Comparison of ENCODE assay signal across 8 cellular contexts in the genomic region with DNA sequence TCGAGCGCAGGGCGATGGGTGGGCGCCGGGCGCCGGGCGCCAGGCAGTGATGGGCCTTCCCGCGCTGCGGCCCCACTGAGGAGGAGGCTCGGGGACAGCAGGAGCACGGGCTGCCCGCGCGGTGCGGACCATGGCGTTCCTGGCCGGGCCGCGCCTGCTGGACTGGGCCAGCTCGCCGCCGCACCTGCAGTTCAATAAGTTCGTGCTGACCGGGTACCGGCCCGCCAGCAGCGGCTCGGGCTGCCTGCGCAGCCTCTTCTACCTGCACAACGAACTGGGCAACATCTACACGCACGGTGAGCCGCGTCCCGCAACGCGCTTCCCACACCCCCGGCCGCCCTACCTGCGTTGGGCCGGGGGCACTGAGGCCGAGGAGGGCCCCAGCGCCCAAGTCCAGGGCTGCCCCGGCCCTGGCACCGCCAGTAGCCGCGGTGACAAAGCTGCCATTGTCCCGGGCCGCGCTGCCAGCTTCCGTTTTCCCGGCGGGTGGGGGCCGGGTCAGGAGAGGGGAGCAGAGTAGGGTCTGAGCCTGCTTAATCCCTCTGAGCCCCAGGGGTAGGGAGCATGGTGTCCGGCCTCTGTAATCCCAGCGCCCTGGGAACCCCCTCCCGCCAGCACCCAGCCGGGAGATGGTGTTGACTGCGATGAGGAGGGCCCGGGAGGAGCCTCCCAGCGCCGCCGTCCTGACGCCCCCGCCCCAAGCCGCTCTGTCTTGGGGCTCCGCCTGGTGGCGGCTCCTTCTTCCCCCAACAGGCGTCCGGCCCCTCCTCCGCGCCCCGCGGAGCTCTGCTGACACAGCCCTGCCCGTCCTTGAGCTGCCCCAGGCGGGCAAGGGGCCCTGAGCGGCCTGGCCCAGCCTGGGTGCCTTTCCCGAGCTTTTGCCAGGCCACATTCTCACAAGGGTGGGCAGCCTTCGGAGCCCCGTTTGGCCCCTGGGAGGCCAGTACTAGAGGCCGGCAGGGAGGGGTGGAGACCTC. TPM values are rescaled to one million over a fixed set of nuclear protein-coding genes. Genes with fewer than 3 reads are reported as not detected.
DNase-seq lines count a peak whose midpoint lies in the region; ATAC-seq and TF ChIP-seq lines count a peak whose summit lies in the region.

No MANE protein-coding gene starts in this region.

- peak overlapping the region; percentile 80 for H3K27ac ChIP-seq in HEK293 (ENCODE audit: extremely low read depth, low read depth, low read length)
- H3K27ac ChIP-seq in coronary artery: peak overlapping the region in 1 of 2 donors; percentile 55
- peak overlapping the region; percentile 13 to 63 for H3K27ac ChIP-seq in left lung

- ATAC-seq in left lung (peak; percentile 70), HG03097 (IDR thresholded peaks at IDR 0.05; ENCODE audit: low FRiP score, unreplicated experiment) (no peak)

- peaks cover 9% of the 10 kb centered on the region for H3K36me3 ChIP-seq in GM06990 (ENCODE audit: control insufficient read depth, insufficient read depth, low read length)
- H3K36me3 ChIP-seq in HEK293 (ENCODE audit: control insufficient read depth in 2 of 2, insufficient read depth in 1 of 2, low read length in 2 of 2): peaks cover 0 to 40% of the 10 kb centered on the region in 2 experiments; a peak in 1 of 3 replicates
- H3K36me3 ChIP-seq in left lung: peaks cover 0 to 9% of the 10 kb centered on the region in 2 donors

- H3K27me3 ChIP-seq in GM06990 (replicated peaks; ENCODE audit: control insufficient read depth, insufficient read depth, low read length) (no peaks in the 10 kb centered on the region), left lung (peaks cover 38 to 39% of the 10 kb centered on the region in 2 donors)

- H3K4me1 ChIP-seq in HEK293 (ENCODE audit: control insufficient read depth, insufficient read depth, low read length) (peaks cover 9% of the 10 kb centered on the region), left lung (peaks cover 4 to 59% of the 10 kb centered on the region in 2 donors)

- H3K4me3 ChIP-seq in GM06990 (replicated peaks; ENCODE audit: low read depth, low read length) (peak overlapping the region; percentile 88), HEK293 (ENCODE audit: low read depth, low read length) (peak overlapping the region; percentile 74), coronary artery (peak overlapping the region; percentile 74), left lung (peak overlapping the region; percentile 72 to 80)

- CTCF ChIA-PET in HEK293 (lab: Yijun Ruan, JAX): interaction anchor here (0.6 to 2.0 kb wide), 11 partner anchors 8 to 188 kb away, joined by 3 to 12 read pairs (median 5); partner anchors contain the start of gene PKMYT1

- POLR2A ChIA-PET in HEK293 (lab: Yijun Ruan, JAX): interaction anchor here (1.0 to 2.4 kb wide), 7 partner anchors 9 to 59 kb away, joined by 3 to 19 read pairs (median 4); partner anchors contain the start of genes PKMYT1 and TNFRSF12A

- intact Hi-C loops in left lung (cut with DNase I): no loop called here

- peak; percentile 84 for DNase-seq in GM06990 (ENCODE audit: extremely low read depth, insufficient read length)
- DNase-seq in NCI-H2171 treated with DMSO at 0.1 percent for 48 hours (lab: John Stamatoyannopoulos, UW): peak; percentile 66
- DNase-seq in activated CD4-positive, alpha-beta T cell treated with anti-CD3 and anti-CD28 coated beads for 1 hour: peak; percentile 43
- no peak for DNase-seq in coronary artery (ENCODE audit: low spot score)
- peak; percentile 81 to 93 for DNase-seq in left lung
- peak; percentile 79 to 81 for DNase-seq in stimulated activated CD4-positive, alpha-beta T cell treated with anti-CD3 and anti-CD28 coated beads, Interleukin-2, amount 100 ng/mL, for 48 hours

- peak; percentile 85 for TF ChIP-seq CTCF in GM06990 (IDR thresholded peaks at IDR 0.05; ENCODE audit: insufficient read depth, low read length, poor library complexity, severe bottlenecking)
- TF ChIP-seq CTCF in HEK293 (tag by site-specific recombination; IDR thresholded peaks at IDR 0.05): peak; percentile 91
- no peak for TF ChIP-seq CTCF in coronary artery (IDR thresholded peaks at IDR 0.05)
- TF ChIP-seq CTCF in left lung (IDR thresholded peaks at IDR 0.05): peak; percentile 39 to 49

- H3K9me3 ChIP-seq in HEK293 (ENCODE audit: control insufficient read depth, insufficient read depth, low read depth, low read length) (no peaks in the 10 kb centered on the region), left lung (no peaks in the 10 kb centered on the region)

TF ChIP-seq in HEK293, 187 proteins besides CTCF, POLR2A, EP300 and RAD21 (continues in another document):
- TF ChIP-seq GLI4 (tag by site-specific recombination; IDR thresholded peaks at IDR 0.05): no peak
- TF ChIP-seq ZNF48 (tag by site-specific recombination; IDR thresholded peaks at IDR 0.05): no peak
- TF ChIP-seq, protein P1, sequence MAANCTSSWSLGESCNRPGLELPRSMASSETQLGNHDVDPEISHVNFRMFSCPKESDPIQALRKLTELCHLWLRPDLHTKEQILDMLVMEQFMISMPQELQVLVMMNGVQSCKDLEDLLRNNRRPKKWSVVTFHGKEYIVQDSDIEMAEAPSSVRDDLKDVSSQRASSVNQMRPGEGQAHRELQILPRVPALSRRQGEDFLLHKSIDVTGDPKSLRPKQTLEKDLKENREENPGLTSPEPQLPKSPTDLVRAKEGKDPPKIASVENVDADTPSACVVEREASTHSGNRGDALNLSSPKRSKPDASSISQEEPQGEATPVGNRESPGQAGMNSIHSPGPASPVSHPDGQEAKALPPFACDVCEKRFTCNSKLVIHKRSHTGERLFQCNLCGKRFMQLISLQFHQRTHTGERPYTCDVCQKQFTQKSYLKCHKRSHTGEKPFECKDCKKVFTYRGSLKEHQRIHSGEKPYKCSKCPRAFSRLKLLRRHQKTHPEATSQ (tag by site-specific recombination; IDR thresholded peaks at IDR 0.05): no peak
- no peak; the same call in 1 of the 2 replicates for TF ChIP-seq MYNN (tag by site-specific recombination; IDR thresholded peaks at IDR 0.05; ENCODE audit: borderline replicate concordance)
- no peak for TF ChIP-seq ZNF776 (tag by site-specific recombination; IDR thresholded peaks at IDR 0.05; ENCODE audit: borderline replicate concordance)
- TF ChIP-seq, protein P2, sequence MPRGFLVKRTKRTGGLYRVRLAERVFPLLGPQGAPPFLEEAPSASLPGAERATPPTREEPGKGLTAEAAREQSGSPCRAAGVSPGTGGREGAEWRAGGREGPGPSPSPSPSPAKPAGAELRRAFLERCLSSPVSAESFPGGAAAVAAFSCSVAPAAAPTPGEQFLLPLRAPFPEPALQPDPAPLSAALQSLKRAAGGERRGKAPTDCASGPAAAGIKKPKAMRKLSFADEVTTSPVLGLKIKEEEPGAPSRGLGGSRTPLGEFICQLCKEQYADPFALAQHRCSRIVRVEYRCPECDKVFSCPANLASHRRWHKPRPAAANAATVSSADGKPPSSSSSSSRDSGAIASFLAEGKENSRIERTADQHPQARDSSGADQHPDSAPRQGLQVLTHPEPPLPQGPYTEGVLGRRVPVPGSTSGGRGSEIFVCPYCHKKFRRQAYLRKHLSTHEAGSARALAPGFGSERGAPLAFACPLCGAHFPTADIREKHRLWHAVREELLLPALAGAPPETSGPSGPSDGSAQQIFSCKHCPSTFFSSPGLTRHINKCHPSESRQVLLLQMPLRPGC (tag by site-specific recombination; IDR thresholded peaks at IDR 0.05): no peak
- no peak for TF ChIP-seq ZNF677 (tag by site-specific recombination; IDR thresholded peaks at IDR 0.05)
- TF ChIP-seq ZNF513 (tag by site-specific recombination; IDR thresholded peaks at IDR 0.05): no peak
- TF ChIP-seq ZNF768 (tag by site-specific recombination; IDR thresholded peaks at IDR 0.05): no peak
- TF ChIP-seq ZNF148 (tag by site-specific recombination; IDR thresholded peaks at IDR 0.05; ENCODE audit: borderline replicate concordance): no peak
- TF ChIP-seq ZNF571 (tag by site-specific recombination; IDR thresholded peaks at IDR 0.05): no peak
- TF ChIP-seq OVOL3 (tag by site-specific recombination; IDR thresholded peaks at IDR 0.05): no peak

RNA-seq across cellular contexts. Expression of gene PAQR4, which starts 0.7 kb away (rescaled TPM):
- total RNA-seq in left lung: 10 to 100 TPM; 17.2 to 20.1 TPM

RNA-seq across cellular contexts. Expression of gene KREMEN2, which starts 5.8 kb away (rescaled TPM):
- not detected for total RNA-seq in left lung

RNA-seq across cellular contexts. Expression of gene PKMYT1, which starts 10.4 kb away (rescaled TPM):
- 10 to 100 TPM; 13.9 to 14.3 TPM for total RNA-seq in left lung

RNA-seq across cellular contexts. Expression of gene CLDN9, which starts 42.9 kb away (rescaled TPM):
- 1 to 10 TPM in 1 of 2 donors, under 1 TPM in 1; 0.85 to 2.2 TPM for total RNA-seq in left lung

RNA-seq across cellular contexts. Expression of gene CLDN6, which starts 48.1 kb away (rescaled TPM):
- 1 to 10 TPM in 1 of 2 donors, not detected in 1; 2.3 TPM for total RNA-seq in left lung
